ENCODE assay signal across 13 cellular contexts in the genomic region with DNA sequence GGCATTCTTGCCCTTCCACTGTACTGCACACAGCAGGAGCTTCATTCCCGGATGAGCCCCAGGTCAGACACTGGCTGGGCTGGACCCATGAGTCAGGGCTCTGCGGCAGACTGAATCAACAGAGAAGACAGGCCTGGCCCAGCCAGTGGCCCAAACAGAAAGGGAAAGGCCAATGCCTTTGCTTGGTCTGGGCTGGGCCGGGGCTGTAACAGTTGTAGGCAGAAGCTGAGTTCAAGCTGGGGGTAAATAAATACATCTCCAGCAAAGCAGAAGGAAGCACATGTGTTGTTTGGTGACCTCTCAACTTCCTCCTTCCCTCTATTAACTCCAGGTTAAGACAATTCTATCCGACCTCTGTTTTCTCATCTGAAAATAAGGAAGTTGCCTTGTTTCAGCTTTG. TPM values are rescaled to one million over a fixed set of nuclear protein-coding genes. Genes with fewer than 3 reads are reported as not detected.
DNase-seq lines count a peak whose midpoint lies in the region; ATAC-seq and TF ChIP-seq lines count a peak whose summit lies in the region.
"Had no signal": no experiment of that assay in that cellular context is flagged by ENCODE, and none has a peak within 500 bp of the region (broad histone marks: within the 10 kb centered on the region; RNA-seq: fewer than 3 reads in every experiment).

No MANE protein-coding gene starts in this region.

- in situ Hi-C loops in mammary epithelial cell (cut with MboI; ENCODE audit: low sequenced_read_pairs in 2 of 2), result no loop called here

- no peak overlapping the region for H4K8ac ChIP-seq in H9 (replicated peaks; ENCODE audit: insufficient read length, low read depth, low read length)

- H2AFZ ChIP-seq in mammary epithelial cell (ENCODE audit: low read depth, low read length) (no peak overlapping the region), H9 (ENCODE audit: low read length) (no peak overlapping the region)

- no TSS peak for BruUV-seq in mammary epithelial cell (replicated peaks; lab: Mats Ljungman, UMichigan)

- WGBS in mammary epithelial cell (ENCODE audit: low coverage, missing lambda C conversion rate), result 63% methylated on average over 4 of the region's 4 CpGs
- no CpG with 5 or more reads among the region's 4 CpGs for WGBS in H9 (ENCODE audit: extremely low coverage, insufficient read length, low lambda C conversion rate)

- no peak overlapping the region for H3T11ph ChIP-seq in H9 (ENCODE audit: low read length)

- no peak overlapping the region for H3K4me3 ChIP-seq in mammary epithelial cell (replicated peaks in 1 of 3; ENCODE audit: insufficient read depth in 1 of 3, low read depth in 2 of 3, low read length in 3 of 3)
- H3K4me3 ChIP-seq: thyroid gland had no signal

- no peak overlapping the region for H3K18ac ChIP-seq in H9 (ENCODE audit: insufficient read length, low read depth, low read length)

- H3K23ac ChIP-seq in H9 (ENCODE audit: insufficient read length, low read depth, low read length), result no peak overlapping the region

- no peaks in the 10 kb centered on the region for H3K23me2 ChIP-seq in H9 (ENCODE audit: insufficient read length, low read depth, low read length, poor library complexity, severe bottlenecking)

- peaks cover 0 to 4% (median 0%) of the 10 kb centered on the region in 3 experiments; a peak in 2 of 7 replicates for H3K36me3 Mint-ChIP-seq in H9 (ENCODE audit: insufficient read depth in 1 of 3, low read depth in 3 of 3)

- intact Hi-C loops in Right ventricle myocardium superior (cut with DNase I), result no loop called here
- intact Hi-C loops in cardiac septum (cut with DNase I), result no loop called here
- intact Hi-C loops in mammary epithelial cell (cut with micrococcal nuclease), result no loop called here

- no peak overlapping the region for H2BK120ac ChIP-seq in H9 (ENCODE audit: low read depth, low read length, poor library complexity, severe bottlenecking)

- no peaks in the 10 kb centered on the region for H3K79me1 ChIP-seq in H9 (ENCODE audit: insufficient read depth, low read depth, low read length, poor library complexity, severe bottlenecking)

- ATAC-seq in Right ventricle myocardium superior (ENCODE audit: poor library complexity) (peak; percentile 28), GM18909 (IDR thresholded peaks at IDR 0.05; ENCODE audit: poor library complexity, unreplicated experiment) (no peak)

- no peak overlapping the region for H2AK5ac ChIP-seq in H9 (ENCODE audit: insufficient read length, low read length)

- CTCF ChIA-PET in mammary epithelial cell (lab: Charles Lee; ENCODE audit: low non-redundant PET), result no interaction called here

- TF ChIP-seq CTCF in mammary epithelial cell (conservative IDR thresholded peaks at IDR 0.05 in 1 of 2, IDR thresholded peaks at IDR 0.05 in 1 of 2; ENCODE audit: extremely low read depth in 1 of 2, insufficient read depth in 1 of 2, low read depth in 1 of 2, low read length in 2 of 2) (no peak), H9 (conservative IDR thresholded peaks at IDR 0.05) (no peak)

- H3K4me1 Mint-ChIP-seq in H9, result peaks cover 0 to 14% of the 10 kb centered on the region in 2 experiments; a peak in 3 of 4 replicates

- H3K79me2 ChIP-seq in mammary epithelial cell (ENCODE audit: insufficient read depth, low read length) (no peaks in the 10 kb centered on the region), H9 (ENCODE audit: insufficient read depth, low read length) (no peaks in the 10 kb centered on the region)

- no peak overlapping the region for H2BK20ac ChIP-seq in H9 (ENCODE audit: low read depth, low read length, poor library complexity, severe bottlenecking)

- no peak overlapping the region for H2BK15ac ChIP-seq in H9 (ENCODE audit: low read depth, low read length)

- peaks cover 0 to 9% of the 10 kb centered on the region in 2 experiments; a peak in 3 of 5 replicates for H3K9me3 Mint-ChIP-seq in H9

- no peak overlapping the region for H3K27ac Mint-ChIP-seq in H9

- H3K4me1 ChIP-seq in mammary epithelial cell (ENCODE audit: insufficient read depth, low read length), result peaks cover 27% of the 10 kb centered on the region
- no peaks in the 10 kb centered on the region for H3K4me1 ChIP-seq in H9 (ENCODE audit: insufficient read depth, low read length)

- dilution Hi-C loops in mammary epithelial cell (cut with HindIII; ENCODE audit: low sequenced_read_pairs), result no loop called here

- no peak overlapping the region for H2BK12ac ChIP-seq in H9 (ENCODE audit: insufficient read length, low read depth, low read length)

- H4K91ac ChIP-seq in H9 (ENCODE audit: insufficient read length, low read depth, low read length), result no peak overlapping the region

- DNase-seq in Right ventricle myocardium superior (peak; percentile 56), cardiac septum (ENCODE audit: low spot score) (no peak), mammary epithelial cell (peak; percentile 45), medulla oblongata (ENCODE audit: extremely low spot score) (peak; percentile 46), H9 (no peak)
- no peak for DNase-seq in activated CD4-positive, CD25-positive, alpha-beta regulatory T cell (lab: John Stamatoyannopoulos, UW)
- no peak for DNase-seq in stimulated activated CD8-positive, alpha-beta memory T cell treated with anti-CD3 and anti-CD28 coated beads, Interleukin-4, amount 100 ng/mL, for 48 hours
- DNase-seq: DND-41, Karpas-422, occipital lobe had no signal

- H3K9ac ChIP-seq in mammary epithelial cell (ENCODE audit: insufficient read depth, low read length) (no peak overlapping the region), H9 (ENCODE audit: extremely low read depth, insufficient read length, low read length) (no peak overlapping the region)

- H3K4me2 ChIP-seq in mammary epithelial cell (ENCODE audit: insufficient read depth, low read depth, low read length) (no peak overlapping the region), H9 (ENCODE audit: insufficient read depth, insufficient read length, low read length) (no peak overlapping the region)

- no peaks in the 10 kb centered on the region for H3K36me3 ChIP-seq in mammary epithelial cell (ENCODE audit: insufficient read depth, low read length)
- H3K36me3 ChIP-seq: thyroid gland had no signal

- H3K27me3 ChIP-seq in mammary epithelial cell (ENCODE audit: insufficient read depth, low read length) (no peaks in the 10 kb centered on the region), H9 (ENCODE audit: insufficient read depth, low read length) (no peaks in the 10 kb centered on the region)
- H3K27me3 ChIP-seq: thyroid gland had no signal

- H3K27ac ChIP-seq in mammary epithelial cell (ENCODE audit: insufficient read depth, low read depth, low read length), result no peak overlapping the region
- no peak overlapping the region for H3K27ac ChIP-seq in H9 (ENCODE audit: insufficient read length, low read depth, low read length)
- H3K27ac ChIP-seq: thyroid gland had no signal

- H3K56ac ChIP-seq in H9 (ENCODE audit: insufficient read length, low read depth, low read length), result no peak overlapping the region

- H3K14ac ChIP-seq in H9 (ENCODE audit: insufficient read depth, low read length), result no peak overlapping the region

- peaks cover 24% of the 10 kb centered on the region for H3K27me3 Mint-ChIP-seq in H9 (ENCODE audit: low read depth)

- H2BK5ac ChIP-seq in H9 (ENCODE audit: insufficient read length, low read length), result no peak overlapping the region

- H3K9me3 ChIP-seq in mammary epithelial cell (replicated peaks; ENCODE audit: insufficient read depth, low read length) (peaks cover 32% of the 10 kb centered on the region), H9 (ENCODE audit: control insufficient read depth, low read depth, low read length) (no peaks in the 10 kb centered on the region)
- H3K9me3 ChIP-seq: thyroid gland had no signal

- H4K20me1 ChIP-seq in mammary epithelial cell (ENCODE audit: insufficient read depth, low read length), result no peaks in the 10 kb centered on the region
- no peaks in the 10 kb centered on the region for H4K20me1 ChIP-seq in H9 (ENCODE audit: control insufficient read depth, insufficient read depth, insufficient read length)

- no peak overlapping the region for H4K5ac ChIP-seq in H9 (ENCODE audit: insufficient read length, low read depth, low read length)

- no peak overlapping the region for H3K4ac ChIP-seq in H9 (ENCODE audit: low read depth, low read length)

- no peak overlapping the region for H3K4me3 Mint-ChIP-seq in H9

RNA-seq across cellular contexts. Expression of a gene that starts 1.8 kb away (rescaled TPM):
- total RNA-seq in Right ventricle myocardium superior, result not detected
- total RNA-seq in cardiac septum, result not detected
- not detected for total RNA-seq in mammary epithelial cell
- polyA plus RNA-seq in mammary epithelial cell, result not detected
- not detected for polyA minus RNA-seq in mammary epithelial cell
- not detected in 2 replicates for total RNA-seq in H9 (2021)
- total RNA-seq: occipital lobe, thyroid gland had no signal

RNA-seq across cellular contexts. Expression of a gene that starts 11.7 kb away (rescaled TPM):
- total RNA-seq in Right ventricle myocardium superior (not detected), cardiac septum (0.32 TPM), mammary epithelial cell (1 to 10 TPM in 1 of 2 donors, under 1 TPM in 1; 0.67 to 2.9 TPM), H9 (2021) (not detected in 2 replicates)
- polyA plus RNA-seq in mammary epithelial cell, result 5.6 TPM
- 26.3 TPM for polyA minus RNA-seq in mammary epithelial cell
- total RNA-seq: activated CD8-positive, alpha-beta memory T cell treated with anti-CD3 and anti-CD28 coated beads for 36 hours; occipital lobe had no signal

Comparison
In these comparisons a context has a peak if more than half of its experiments do, and no peak if none do; other contexts are left out.
1. DNase-seq: peak in Right ventricle myocardium superior (single experiment), mammary epithelial cell (single experiment) and medulla oblongata (single experiment); none in cardiac septum (single experiment), activated CD4-positive, CD25-positive, alpha-beta regulatory T cell (0 of 4), stimulated activated CD8-positive, alpha-beta memory T cell treated with anti-CD3 and anti-CD28 coated beads, Interleukin-4, amount 100 ng/mL, for 48 hours (single experiment) and H9 (single experiment).